8 cellular contexts compared by ENCODE assay signal in genomic region chr15:100919481-100920405, GRCh38. TPM values are rescaled to one million over a fixed set of nuclear protein-coding genes. Genes with fewer than 3 reads are reported as not detected.
DNase-seq lines count a peak whose midpoint lies in the region; ATAC-seq, FAIRE-seq and TF ChIP-seq lines count a peak whose summit lies in the region.

No MANE protein-coding gene starts in this region.

- peaks cover 32% of the 10 kb centered on the region for H3K27me3 ChIP-seq in A673 (replicated peaks; ENCODE audit: insufficient read depth, low read depth, low read length, poor library complexity)
- H3K27me3 ChIP-seq in bronchial epithelial cell (ENCODE audit: control insufficient read depth, insufficient read depth, low read length): no peaks in the 10 kb centered on the region
- H3K27me3 ChIP-seq in transverse colon: no peaks in the 10 kb centered on the region
- H3K27me3 ChIP-seq in adrenal gland: peaks cover 15% of the 10 kb centered on the region

- no peak for FAIRE-seq in bronchial epithelial cell (lab: Jason Lieb, UNC)

- H3K9me3 Mint-ChIP-seq in memory B cell: no peaks in the 10 kb centered on the region

- intact Hi-C loops in A673 (cut with micrococcal nuclease; ENCODE audit: unreplicated experiment) (loop anchor here (5.0 to 10.0 kb wide), 2 partner anchors 292 to 335 kb away; partner anchors contain the start of gene CHSY1), transverse colon (cut with DNase I; ENCODE audit: low total_unique reads) (loop anchor here (2.0 kb wide), 1 partner anchor 87 kb away; no protein-coding TSS in a partner anchor), adrenal gland (cut with DNase I) (loop anchor here (5.0 kb wide), 1 partner anchor 88 kb away; no protein-coding TSS in a partner anchor)

- H3K27me3 Mint-ChIP-seq in memory B cell: no peaks in the 10 kb centered on the region

- peaks cover 39% of the 10 kb centered on the region for H3K4me1 Mint-ChIP-seq in memory B cell

- no peaks in the 10 kb centered on the region for H3K9me3 ChIP-seq in A673 (ENCODE audit: low read depth, low read length, poor library complexity, severe bottlenecking)
- H3K9me3 ChIP-seq in transverse colon: no peaks in the 10 kb centered on the region
- no peaks in the 10 kb centered on the region for H3K9me3 ChIP-seq in adrenal gland (replicated peaks in 1 of 3)

- TF ChIP-seq POLR2A in transverse colon (IDR thresholded peaks at IDR 0.05) (no peak), adrenal gland (IDR thresholded peaks at IDR 0.05) (no peak)

- H3K4me1 ChIP-seq in A673 (ENCODE audit: insufficient read depth, low read length, poor library complexity, severe bottlenecking): no peaks in the 10 kb centered on the region
- H3K4me1 ChIP-seq in transverse colon: peaks cover 4 to 38% (median 10%) of the 10 kb centered on the region in 4 donors
- peaks cover 0 to 10% of the 10 kb centered on the region in 2 donors for H3K4me1 ChIP-seq in adrenal gland (replicated peaks in 1 of 2)

- no TSS peak for BruUV-seq in A673 (replicated peaks; lab: Mats Ljungman, UMichigan)

- H3K4me3 ChIP-seq in A673 (ENCODE audit: low read depth, low read length, poor library complexity, severe bottlenecking) (peak overlapping the region; percentile 51), bronchial epithelial cell (ENCODE audit: low read depth, low read length) (peak overlapping the region; percentile 83), transverse colon (peak overlapping the region; percentile 53 to 78 (median 68)), adrenal gland (peak overlapping the region in 2 of 4 donors; percentile 13 to 56)

- no peak overlapping the region for H3K27ac Mint-ChIP-seq in memory B cell

- H3K4me3 Mint-ChIP-seq in memory B cell: peak overlapping the region; percentile 86

- H3K27ac ChIP-seq in A673 (ENCODE audit: low read depth, low read length, poor library complexity, severe bottlenecking) (no peak overlapping the region), transverse colon (peak overlapping the region; percentile 77 to 90 (median 84)), adrenal gland (peak overlapping the region in 2 of 5 donors; percentile 8 to 64)

- DNase-seq in A673 (ENCODE audit: low spot score): peak; percentile 25
- peak; percentile 22 for DNase-seq in NCI-H69 (lab: John Stamatoyannopoulos, UW)
- no peak for DNase-seq in bronchial epithelial cell (ENCODE audit: low read depth)
- peak in 1 of 2 donors; percentile 52 for DNase-seq in memory B cell (ENCODE audit: low spot score in 2 of 2)
- peak; percentile 39 for DNase-seq in transverse colon
- no peak for DNase-seq in adrenal gland

- POLR2A ChIA-PET in A673 (lab: Charles Lee; ENCODE audit: low non-redundant PET): no interaction called here

- whole genome bisulfite sequencing in transverse colon (ENCODE audit: low coverage in 1 of 2), 2 donors: 4% methylated on average over 53 of the region's 80 CpGs; no CpG with 5 or more reads in 1 of the 2 donors
- WGBS in adrenal gland, 4 donors: 4 to 12% (median 8%) methylated on average over 21 to 80 of the region's 80 CpGs

- H3K36me3 ChIP-seq in A673 (ENCODE audit: insufficient read depth, low read length, poor library complexity, severe bottlenecking): no peaks in the 10 kb centered on the region
- no peaks in the 10 kb centered on the region for H3K36me3 ChIP-seq in bronchial epithelial cell (ENCODE audit: control insufficient read depth, insufficient read depth, low read length)
- H3K36me3 ChIP-seq in transverse colon: no peaks in the 10 kb centered on the region
- no peaks in the 10 kb centered on the region for H3K36me3 ChIP-seq in adrenal gland (replicated peaks in 1 of 2)

- peaks cover 4% of the 10 kb centered on the region for H3K36me3 Mint-ChIP-seq in memory B cell

- ATAC-seq in GM19025 (IDR thresholded peaks at IDR 0.05; ENCODE audit: low read depth, unreplicated experiment): peak; percentile 9
- peak; percentile 16 for ATAC-seq in memory B cell (ENCODE audit: low read depth)
- ATAC-seq in GM21619 (IDR thresholded peaks at IDR 0.05; ENCODE audit: unreplicated experiment): no peak

- in situ Hi-C loops in transverse colon (cut with MboI; ENCODE audit: low pct_ligation_motif_present in 1 of 4, low pct_unique_long_range_greater_than_20kb in 1 of 4, low sequenced_read_pairs in 3 of 4): loop anchor here (5.0 to 25.0 kb wide), 4 partner anchors 85 to 343 kb away; partner anchors contain the start of gene CHSY1 (in 4 of the 4)

- TF ChIP-seq EP300 in transverse colon (IDR thresholded peaks at IDR 0.05; ENCODE audit: low read depth): no peak

- TF ChIP-seq CTCF in A673 (conservative IDR thresholded peaks at IDR 0.05; ENCODE audit: low read depth, low read length) (no peak), bronchial epithelial cell (IDR thresholded peaks at IDR 0.05; ENCODE audit: insufficient read depth, low read length, severe bottlenecking) (no peak), transverse colon (IDR thresholded peaks at IDR 0.05) (no peak), adrenal gland (IDR thresholded peaks at IDR 0.05) (no peak)

- CTCF ChIA-PET in A673 (lab: Charles Lee): interaction anchor here (3.5 kb wide), 1 partner anchor 88 kb away, joined by 46 read pairs; no protein-coding TSS in a partner anchor

RNA-seq across cellular contexts. Expression of gene LRRK1, which starts 0.6 kb away (rescaled TPM):
- total RNA-seq in A673 (2021) (7.7 TPM in 2 replicates), bronchial epithelial cell (4.2 TPM in 2 replicates), transverse colon (100 to 1,000 TPM in 2 of 4 donors, 10 to 100 TPM in 2; 52.7 to 107 (median 82.7) TPM), adrenal gland (10 to 100 TPM in 3 of 8 donors, 1 to 10 TPM in 5; 3.4 to 13.1 (median 9.3) TPM)
- polyA plus RNA-seq in adrenal gland: 1 to 10 TPM; 2.3 to 6.9 (median 3.2) TPM

RNA-seq across cellular contexts. Expression of gene ALDH1A3, which starts 40.1 kb away (rescaled TPM):
- total RNA-seq in A673 (2021): 0.19 and 0.50 TPM in 2 replicates
- total RNA-seq in bronchial epithelial cell: 217 and 666 TPM in 2 replicates
- total RNA-seq in transverse colon: 10 to 100 TPM in 3 of 4 donors, 1 to 10 TPM in 1; 6.7 to 39.4 (median 17.9) TPM
- total RNA-seq in adrenal gland: 100 to 1,000 TPM in 3 of 8 donors, 10 to 100 TPM in 5; 16.6 to 165 (median 56.2) TPM
- polyA plus RNA-seq in adrenal gland: 10 to 100 TPM; 13.2 to 26.5 (median 15.8) TPM

Comparison
In these comparisons a context has a peak if more than half of its experiments do, and no peak if none do; other contexts are left out.
1. DNase-seq: peak in A673 (single experiment), NCI-H69 (single experiment) and transverse colon (single experiment); none in bronchial epithelial cell (single experiment) and adrenal gland (0 of 7).